Comparison of ENCODE assay signal across 8 cellular contexts in the genomic region with DNA sequence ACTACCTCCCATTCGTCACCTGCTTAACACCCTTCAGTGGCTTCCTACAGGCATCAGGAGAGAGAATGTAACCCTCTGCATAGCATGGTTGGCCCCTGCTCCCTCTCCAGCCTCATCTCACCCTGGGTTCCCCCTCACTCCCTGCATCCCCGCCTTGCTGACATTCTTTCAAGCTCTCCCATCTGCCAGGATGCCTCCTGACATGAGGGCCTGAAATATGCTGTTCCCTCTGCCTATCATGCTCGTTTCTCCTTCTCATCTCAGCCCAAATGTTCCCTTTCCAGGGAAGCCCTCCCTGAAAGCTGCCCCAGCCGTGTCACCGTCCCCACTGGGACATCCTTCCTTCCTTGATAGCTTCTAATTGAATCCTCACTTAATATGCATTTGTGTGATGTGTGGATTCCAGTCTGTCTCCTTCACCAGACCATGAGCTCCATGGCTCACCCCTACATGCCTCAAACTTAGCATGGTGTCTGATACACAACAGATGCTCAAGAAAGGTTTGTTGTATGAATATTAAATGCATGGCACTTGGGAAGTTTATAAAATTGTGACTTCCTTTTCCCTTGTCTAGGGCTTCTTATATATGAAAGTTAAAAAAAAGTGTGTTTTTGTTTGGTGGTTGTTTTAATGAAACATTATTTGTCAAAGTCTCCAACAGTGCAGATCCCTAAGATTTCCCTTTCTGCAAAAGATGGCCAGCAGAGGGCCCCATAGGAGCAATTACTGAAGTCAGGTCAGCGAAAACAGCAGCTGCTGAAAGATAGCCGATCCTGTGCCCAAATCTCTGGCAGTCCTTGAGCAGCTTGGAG. TPM values are rescaled to one million over a fixed set of nuclear protein-coding genes. Genes with fewer than 3 reads are reported as not detected.
DNase-seq lines count a peak whose midpoint lies in the region; ATAC-seq and TF ChIP-seq lines count a peak whose summit lies in the region.

No MANE protein-coding gene starts in this region.

- H3K4me1 ChIP-seq in CD4-positive, alpha-beta memory T cell (ENCODE audit: insufficient read depth, low read length), result no peaks in the 10 kb centered on the region
- H3K4me1 ChIP-seq in HAP-1 (peaks cover 6% of the 10 kb centered on the region), colonic mucosa (no peaks in the 10 kb centered on the region)

- H3K27me3 Mint-ChIP-seq in CD4-positive, alpha-beta memory T cell, result no peaks in the 10 kb centered on the region

- H3K4me3 ChIP-seq in CD4-positive, alpha-beta memory T cell (ENCODE audit: low read length in 2 of 2), result no peak overlapping the region
- no peak overlapping the region for H3K4me3 ChIP-seq in HAP-1
- no peak overlapping the region for H3K4me3 ChIP-seq in colonic mucosa
- H3K4me3 ChIP-seq in lower leg skin (ENCODE audit: low read depth, poor library complexity, severe bottlenecking), result no peak overlapping the region

- peak overlapping the region in 3 of 7 donors; percentile 29 to 71 (median 70) for H3K27ac Mint-ChIP-seq in CD4-positive, alpha-beta memory T cell

- H3K9me3 Mint-ChIP-seq in CD4-positive, alpha-beta memory T cell, result no peaks in the 10 kb centered on the region

- H3K27ac ChIP-seq in CD4-positive, alpha-beta memory T cell (ENCODE audit: low read depth, low read length), result no peak overlapping the region
- no peak overlapping the region for H3K27ac ChIP-seq in colonic mucosa

- H3K36me3 ChIP-seq in CD4-positive, alpha-beta memory T cell (ENCODE audit: insufficient read depth, low read length), result no peaks in the 10 kb centered on the region
- H3K36me3 ChIP-seq in HAP-1 (replicated peaks), result no peaks in the 10 kb centered on the region
- no peaks in the 10 kb centered on the region for H3K36me3 ChIP-seq in colonic mucosa

- TF ChIP-seq POLR2A in lower leg skin (IDR thresholded peaks at IDR 0.05), result no peak

- in situ Hi-C loops in HAP-1 (cut with MboI; ENCODE audit: low sequenced_read_pairs), result loop anchor here (5.0 to 10.0 kb wide), 2 partner anchors 192 to 399 kb away; no protein-coding TSS in a partner anchor

- POLR2A ChIA-PET in CD4-positive, alpha-beta memory T cell (lab: Charles Lee; ENCODE audit: partially characterized antibody), result interaction anchor here (0.7 to 4.7 kb wide), 10 partner anchors 11 to 113 kb away, joined by 3 to 35 read pairs (median 6); no protein-coding TSS in a partner anchor

- no peaks in the 10 kb centered on the region for H3K36me3 Mint-ChIP-seq in CD4-positive, alpha-beta memory T cell

- H3K9me3 ChIP-seq in CD4-positive, alpha-beta memory T cell (ENCODE audit: control insufficient read depth in 1 of 2, low read length in 2 of 2), result no peaks in the 10 kb centered on the region
- no peaks in the 10 kb centered on the region for H3K9me3 ChIP-seq in HAP-1
- no peaks in the 10 kb centered on the region for H3K9me3 ChIP-seq in colonic mucosa

- WGBS in lower leg skin, 2 donors, result 60 to 64% methylated on average over 7 of the region's 7 CpGs

- CTCF ChIA-PET in CD4-positive, alpha-beta memory T cell (lab: Charles Lee; ENCODE audit: partially characterized antibody), result interaction anchor here (0.8 to 20.7 kb wide), 30 partner anchors 8 to 408 kb away, joined by 3 to 374 read pairs (median 6); a partner anchor contains a TSS

- peaks cover 3 to 4% (median 3%) of the 10 kb centered on the region in 4 donors for H3K4me1 Mint-ChIP-seq in CD4-positive, alpha-beta memory T cell

- intact Hi-C loops in CD4-positive, alpha-beta memory T cell (cut with micrococcal nuclease), result loop anchor here (1.0 to 10.0 kb wide), 7 partner anchors 29 to 407 kb away; a partner anchor contains a TSS
- intact Hi-C loops in colonic mucosa (cut with DNase I), result loop anchor here (5.0 kb wide), 1 partner anchor 197 kb away; no protein-coding TSS in a partner anchor
- intact Hi-C loops in lower leg skin (cut with DNase I; ENCODE audit: low total_unique reads), result no loop called here

- peak; percentile 60 for TF ChIP-seq CTCF in colonic mucosa (IDR thresholded peaks at IDR 0.05)
- no peak for TF ChIP-seq CTCF in lower leg skin (IDR thresholded peaks at IDR 0.05)

- ATAC-seq in GM21723 (IDR thresholded peaks at IDR 0.05; ENCODE audit: unreplicated experiment), result no peak

- H3K27me3 ChIP-seq in CD4-positive, alpha-beta memory T cell (ENCODE audit: insufficient read depth, low read length), result no peaks in the 10 kb centered on the region
- H3K27me3 ChIP-seq in HAP-1 (ENCODE audit: low read depth), result no peaks in the 10 kb centered on the region
- no peaks in the 10 kb centered on the region for H3K27me3 ChIP-seq in colonic mucosa

- peak overlapping the region in 1 of 8 donors; percentile 14 for H3K4me3 Mint-ChIP-seq in CD4-positive, alpha-beta memory T cell

- no peak overlapping the region for H3K9ac ChIP-seq in colonic mucosa (ENCODE audit: low read depth in 2 of 2, low read length in 2 of 2)

- peak; percentile 65 to 73 (median 69) for DNase-seq in CD4-positive, alpha-beta memory T cell
- DNase-seq in HAP-1 (ENCODE audit: low spot score in 2 of 2) (peak; percentile 33 to 80), NCI-H345 treated with DMSO at 0.1 percent for 48 hours (lab: John Stamatoyannopoulos, UW; ENCODE audit: unreplicated experiment) (peak; percentile 47), colonic mucosa (peak; percentile 69), lower leg skin (ENCODE audit: low spot score in 2 of 2) (peak; percentile 86 to 94)
- DNase-seq in activated CD4-positive, alpha-beta T cell treated with anti-CD3 and anti-CD28 coated beads for 48 hours, result peak; percentile 86
- peak; percentile 51 to 65 (median 59) for DNase-seq in stimulated activated CD4-positive, alpha-beta T cell treated with anti-CD3 and anti-CD28 coated beads, TNF-alpha, amount 100 ng/mL, for 4 hours (ENCODE audit: low read depth in 3 of 3)

RNA-seq across cellular contexts. Expression of a gene that starts 7.3 kb away (rescaled TPM):
- total RNA-seq in CD4-positive, alpha-beta memory T cell, result not detected
- 1 to 10 TPM in 1 of 2 donors, not detected in 1; 2.4 TPM for polyA plus RNA-seq in CD4-positive, alpha-beta memory T cell
- total RNA-seq in colonic mucosa (not detected), lower leg skin (under 1 TPM in 1 of 4 donors, not detected in 3; 0.19 TPM)
